8 cellular contexts compared by ENCODE assay signal in the genomic region with DNA sequence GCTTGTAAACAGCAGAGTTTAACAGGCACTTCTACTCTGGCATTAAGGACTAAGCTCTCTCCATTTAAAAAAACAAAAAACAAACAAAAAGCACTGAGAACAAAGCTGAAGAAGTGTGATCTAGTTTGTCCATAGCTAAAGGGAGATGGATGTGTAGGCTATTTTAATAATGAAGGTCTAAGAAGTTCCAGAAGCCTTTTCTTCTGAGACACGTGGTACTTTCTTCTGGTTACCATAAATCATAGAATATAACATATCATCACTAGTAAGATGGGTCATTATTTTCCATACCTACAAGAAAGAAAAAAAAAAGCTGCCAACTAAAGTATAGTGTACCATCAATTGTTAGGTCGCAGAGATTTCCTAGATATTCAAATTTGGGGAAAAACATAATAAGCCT. TPM values are rescaled to one million over a fixed set of nuclear protein-coding genes. Genes with fewer than 3 reads are reported as not detected.
DNase-seq lines count a peak whose midpoint lies in the region; ATAC-seq, FAIRE-seq and TF ChIP-seq lines count a peak whose summit lies in the region.

No MANE protein-coding gene starts in this region.

- FAIRE-seq in A204.1 (lab: Jason Lieb, UNC): peak; percentile 27

- in situ Hi-C loops in SK-MEL-5 (cut with HindIII; ENCODE audit: low pct_unique_long_range_greater_than_20kb, low sequenced_read_pairs): no loop called here

- peak; percentile 33 for ATAC-seq in GM19351 (IDR thresholded peaks at IDR 0.05; ENCODE audit: unreplicated experiment)
- ATAC-seq in HG03342 (IDR thresholded peaks at IDR 0.05; ENCODE audit: unreplicated experiment): no peak
- no peak for ATAC-seq in HG03469 (IDR thresholded peaks at IDR 0.05; ENCODE audit: unreplicated experiment)

- peak; percentile 27 for DNase-seq in SK-MEL-5 (ENCODE audit: low read depth, low spot score)
- DNase-seq in foreskin fibroblast: peak in 1 of 2 donors; percentile 20
- DNase-seq in amygdala (lab: John Stamatoyannopoulos, UW): no peak
- DNase-seq in UCSD-AML1 (lab: John Stamatoyannopoulos, UW; ENCODE audit: unreplicated experiment): no peak

- no peak for TF ChIP-seq CTCF in foreskin fibroblast (IDR thresholded peaks at IDR 0.05; ENCODE audit: low read depth, low read length)

- peak overlapping the region; percentile 75 to 80 for H3K4me3 ChIP-seq in foreskin fibroblast (ENCODE audit: low read depth in 1 of 2, low read length in 2 of 2)

RNA-seq across cellular contexts. Expression of gene NBDY, which starts 0.7 kb away (rescaled TPM):
- 5.9 and 6.5 TPM in 2 replicates for total RNA-seq in SK-MEL-5 (2014; rRNA removed; shearing (Covaris generic))
- 37.9 and 50.5 TPM in 2 replicates for polyA plus RNA-seq in SK-MEL-5 (2015; cell fraction: cytosol; rRNA removed)
- polyA plus RNA-seq in SK-MEL-5 (2015; cell fraction: nucleus; rRNA removed): 4.9 and 10.2 TPM in 2 replicates
